ENCODE assay signal across 1 cellular context in genomic region chr16:86566966-86567700, GRCh38.
A peak's percentile ranks its signal among the peaks of the same experiment; 100 is the strongest.
TF ChIP-seq lines count a peak whose summit lies in the region.

No MANE protein-coding gene starts in this region.

TF ChIP-seq in GM12878, 131 proteins besides CTCF, POLR2A, EP300 and RAD21:
- no peak for TF ChIP-seq EED (IDR thresholded peaks at IDR 0.05; ENCODE audit: low read depth)
- no peak for TF ChIP-seq YY1 (IDR thresholded peaks at IDR 0.05; ENCODE audit: low read depth, low read length)
- no peak for TF ChIP-seq KAT2A (conservative IDR thresholded peaks at IDR 0.05; ENCODE audit: control insufficient read depth, low read depth, low read length)
- TF ChIP-seq SUZ12 (IDR thresholded peaks at IDR 0.05; ENCODE audit: unreplicated experiment), result peak; percentile 63
- TF ChIP-seq WRNIP1 (IDR thresholded peaks at IDR 0.05; ENCODE audit: borderline replicate concordance, low read depth, low read length), result no peak
- TF ChIP-seq SPI1 (IDR thresholded peaks at IDR 0.05; ENCODE audit: borderline replicate concordance, insufficient read depth, low read depth, low read length), result no peak
- TF ChIP-seq HDAC6 (IDR thresholded peaks at IDR 0.05; ENCODE audit: unreplicated experiment), result peak; percentile 87
- no peak for TF ChIP-seq CHD2 (IDR thresholded peaks at IDR 0.05; ENCODE audit: borderline replicate concordance, low read depth, low read length)
- no peak for TF ChIP-seq BCL11A (IDR thresholded peaks at IDR 0.05; ENCODE audit: low read depth, low read length)
TF ChIP-seq in GM12878: peak in this region for 2.
